In the genomic region with DNA sequence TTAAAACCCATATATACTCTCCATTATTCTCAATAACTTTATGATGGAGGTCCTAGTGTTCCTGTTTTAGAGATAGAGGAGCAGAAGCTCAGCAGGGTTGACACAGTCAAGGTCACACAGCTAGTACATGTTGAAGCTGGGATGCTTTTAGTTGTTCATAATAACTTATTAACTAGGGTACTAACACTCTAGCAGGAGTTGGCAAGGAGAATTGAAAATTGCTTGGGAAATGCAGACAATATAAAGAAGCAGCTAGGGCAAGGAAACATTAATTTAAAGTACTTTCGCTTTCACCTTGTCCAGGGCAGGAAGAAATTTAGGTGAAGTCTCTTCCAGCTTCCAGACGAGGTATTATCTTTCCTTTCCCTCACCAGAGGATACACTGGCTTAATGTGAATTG, we compare ENCODE assay signal across 24 cellular contexts.
DNase-seq lines count a peak whose midpoint lies in the region; ATAC-seq, FAIRE-seq and TF ChIP-seq lines count a peak whose summit lies in the region.
"Had no signal": no experiment of that assay in that cellular context is flagged by ENCODE, and none has a peak within 500 bp of the region (broad histone marks: within the 10 kb centered on the region; RNA-seq: fewer than 3 reads in every experiment).

No MANE protein-coding gene starts in this region.

- no peaks in the 10 kb centered on the region for H3K36me3 ChIP-seq in ACC112 (ENCODE audit: insufficient read depth, low read length)
- no peaks in the 10 kb centered on the region for H3K36me3 ChIP-seq in HepG2 (replicated peaks in 1 of 2; ENCODE audit: control insufficient read depth in 1 of 2, insufficient read depth in 2 of 2, low read length in 2 of 2)
- H3K36me3 ChIP-seq in CD8-positive, alpha-beta memory T cell (ENCODE audit: insufficient read depth, low read length), result no peaks in the 10 kb centered on the region
- H3K36me3 ChIP-seq: ascending aorta, gastrocnemius medialis, right atrium auricular region had no signal

- no peaks in the 10 kb centered on the region for H3K27me3 ChIP-seq in ACC112 (ENCODE audit: insufficient read depth, low read length)
- no peaks in the 10 kb centered on the region for H3K27me3 ChIP-seq in HepG2 (ENCODE audit: control insufficient read depth in 1 of 2, insufficient read depth in 2 of 2, low read length in 2 of 2)
- H3K27me3 ChIP-seq in CD8-positive, alpha-beta memory T cell (ENCODE audit: insufficient read depth, low read length, poor library complexity, severe bottlenecking), result no peaks in the 10 kb centered on the region
- H3K27me3 ChIP-seq: ascending aorta, gastrocnemius medialis, right atrium auricular region had no signal

- 9% methylated on average over 2 of the region's 2 CpGs for WGBS in HepG2 (ENCODE audit: low lambda C conversion rate)

- TF ChIP-seq RAD21 in HepG2 (CRISPR knock-in tag; IDR thresholded peaks at IDR 0.05), result no peak

- POLR2A ChIA-PET in HepG2 (lab: Yijun Ruan, JAX), result no interaction called here
- POLR2A ChIA-PET in CD8-positive, alpha-beta memory T cell (lab: Charles Lee), result no interaction called here

- H4K20me1 ChIP-seq in HepG2 (ENCODE audit: insufficient read depth, low read length), result no peaks in the 10 kb centered on the region

- H3K4me1 Mint-ChIP-seq in IgD-negative memory B cell, result peaks cover 14 to 18% (median 17%) of the 10 kb centered on the region in 3 donors
- H3K4me1 Mint-ChIP-seq in central memory CD8-positive, alpha-beta T cell, result peaks cover 5% of the 10 kb centered on the region
- peaks cover 6 to 16% (median 9%) of the 10 kb centered on the region in 3 donors for H3K4me1 Mint-ChIP-seq in CD8-positive, alpha-beta memory T cell

- peaks cover 0 to 2% (median 0%) of the 10 kb centered on the region in 3 donors for H3K9me3 Mint-ChIP-seq in IgD-negative memory B cell
- H3K9me3 Mint-ChIP-seq in central memory CD8-positive, alpha-beta T cell, result no peaks in the 10 kb centered on the region
- no peaks in the 10 kb centered on the region for H3K9me3 Mint-ChIP-seq in CD8-positive, alpha-beta memory T cell

- no peak overlapping the region for H3K9ac ChIP-seq in HepG2 (ENCODE audit: insufficient read depth, low read depth, low read length)

- no peak for TF ChIP-seq CTCF in HepG2 (CRISPR knock-in tag; IDR thresholded peaks at IDR 0.05)

- peak overlapping the region; percentile 23 for H2AFZ ChIP-seq in ACC112 (ENCODE audit: low read length, unreplicated experiment)
- no peak overlapping the region for H2AFZ ChIP-seq in HepG2 (ENCODE audit: low read length)

- no peak overlapping the region for H3K4me2 ChIP-seq in HepG2 (ENCODE audit: low read depth, low read length)

- peaks cover 2% of the 10 kb centered on the region for H3K27me3 Mint-ChIP-seq in IgD-negative memory B cell
- H3K27me3 Mint-ChIP-seq in central memory CD8-positive, alpha-beta T cell, result no peaks in the 10 kb centered on the region
- H3K27me3 Mint-ChIP-seq in CD8-positive, alpha-beta memory T cell, result peaks cover 0 to 1% of the 10 kb centered on the region in 2 donors

- no peak for FAIRE-seq in HepG2 (lab: Jason Lieb, UNC)
- FAIRE-seq: HTR-8/SVneo had no signal

- CTCF ChIA-PET in HepG2 (lab: Yijun Ruan, JAX; ENCODE audit: low intra/inter-chr PET ratio, low total read pairs), result no interaction called here
- CTCF ChIA-PET in CD8-positive, alpha-beta memory T cell (lab: Charles Lee), result interaction anchor here (1.1 kb wide), 1 partner anchor 11 kb away, joined by 3 read pairs; no protein-coding TSS in a partner anchor

- H3K4me3 ChIP-seq in ACC112 (ENCODE audit: low read depth, low read length), result peak overlapping the region; percentile 38; the same call in 1 of the 2 replicates
- no peak overlapping the region for H3K4me3 ChIP-seq in HepG2 (replicated peaks in 1 of 3; ENCODE audit: insufficient read depth in 1 of 3, low read depth in 2 of 3, low read length in 3 of 3)
- no peak overlapping the region for H3K4me3 ChIP-seq in CD8-positive, alpha-beta memory T cell (ENCODE audit: low read length)
- H3K4me3 ChIP-seq: ascending aorta, gastrocnemius medialis, right atrium auricular region had no signal

- no peak overlapping the region for H3K27ac ChIP-seq in ACC112 (ENCODE audit: low read depth, low read length)
- no peak overlapping the region for H3K27ac ChIP-seq in HepG2 (ENCODE audit: extremely low read length, insufficient read depth, low read length)
- no peak overlapping the region for H3K27ac ChIP-seq in CD8-positive, alpha-beta memory T cell (ENCODE audit: low read depth, low read length)
- H3K27ac ChIP-seq: ascending aorta, gastrocnemius medialis, right atrium auricular region had no signal

- in situ Hi-C loops in HepG2 (cut with HindIII; ENCODE audit: extremely low pct_ligation_motif_present, low pct_unique_long_range_greater_than_20kb), result no loop called here

- peaks cover 3% of the 10 kb centered on the region for H3K4me1 ChIP-seq in ACC112 (ENCODE audit: control insufficient read depth, insufficient read depth, low read length, unreplicated experiment)
- no peaks in the 10 kb centered on the region for H3K4me1 ChIP-seq in HepG2 (ENCODE audit: insufficient read depth, low read length)
- H3K4me1 ChIP-seq in CD8-positive, alpha-beta memory T cell (ENCODE audit: insufficient read depth, low read length), result no peaks in the 10 kb centered on the region

- H3K9me3 ChIP-seq in HepG2 (ENCODE audit: low read length), result no peaks in the 10 kb centered on the region
- no peaks in the 10 kb centered on the region for H3K9me3 ChIP-seq in CD8-positive, alpha-beta memory T cell (ENCODE audit: low read length)
- H3K9me3 ChIP-seq: ascending aorta, gastrocnemius medialis, right atrium auricular region had no signal

- no peak for DNase-seq in central memory CD8-positive, alpha-beta T cell (ENCODE audit: low spot score in 2 of 2)
- DNase-seq in HepG2 (ENCODE audit: low spot score) (no peak), UCSD-AML1 (lab: John Stamatoyannopoulos, UW; ENCODE audit: unreplicated experiment) (no peak), AG08395 (ENCODE audit: low spot score) (no peak)
- no peak for DNase-seq in CD8-positive, alpha-beta memory T cell
- DNase-seq: ACHN; activated CD4-positive, CD25-positive, alpha-beta regulatory T cell treated with anti-CD3 and anti-CD28 coated beads, Interleukin-2, amount 50 U/mL, for 72 hours; activated naive CD4-positive, alpha-beta T cell treated with anti-CD3 and anti-CD28 coated beads, Interleukin-2, amount 50 U/mL, for 16 hours; central memory CD4-positive, alpha-beta T cell; gastrocnemius medialis; islet precursor cell; mesenchymal stem cell; NCI-H1048; NCI-H1930; SHP77 treated with DMSO at 0.1 percent for 48 hours; stimulated activated CD4-positive, alpha-beta T cell treated with anti-CD3 and anti-CD28 coated beads, Interleukin-15, amount 100 ng/mL, for 24 hours had no signal

- peaks cover 6% of the 10 kb centered on the region for H3K36me3 Mint-ChIP-seq in IgD-negative memory B cell
- H3K36me3 Mint-ChIP-seq in central memory CD8-positive, alpha-beta T cell (ENCODE audit: insufficient read depth), result no peaks in the 10 kb centered on the region
- H3K36me3 Mint-ChIP-seq in CD8-positive, alpha-beta memory T cell, result peaks cover 0 to 1% (median 0%) of the 10 kb centered on the region in 3 donors
- H3K36me3 Mint-ChIP-seq: CD14-positive monocyte had no signal

- BruUV-seq in HepG2 (replicated peaks; lab: Mats Ljungman, UMichigan), result no TSS peak

- no peak for TF ChIP-seq EP300 in HepG2 (IDR thresholded peaks at IDR 0.05; ENCODE audit: low read depth in 2 of 2, low read length in 2 of 2)
- no peak for TF ChIP-seq EP300 in HepG2 (CRISPR knock-in tag; IDR thresholded peaks at IDR 0.05; ENCODE audit: borderline replicate concordance)

- no peak for TF ChIP-seq POLR2A in HepG2 (IDR thresholded peaks at IDR 0.05; ENCODE audit: insufficient read depth in 1 of 2, low read depth in 2 of 2, low read length in 2 of 2)

- H3K79me2 ChIP-seq in ACC112 (ENCODE audit: control insufficient read depth, insufficient read depth, low read length, unreplicated experiment) (no peaks in the 10 kb centered on the region), HepG2 (ENCODE audit: insufficient read depth, low read length) (no peaks in the 10 kb centered on the region)

- no peak overlapping the region for H3K27ac Mint-ChIP-seq in IgD-negative memory B cell
- peak overlapping the region; percentile 35 for H3K27ac Mint-ChIP-seq in central memory CD8-positive, alpha-beta T cell (ENCODE audit: low read depth)
- no peak overlapping the region for H3K27ac Mint-ChIP-seq in CD8-positive, alpha-beta memory T cell

- intact Hi-C loops in HepG2 (cut with micrococcal nuclease; ENCODE audit: unreplicated experiment), result no loop called here

- peak overlapping the region; percentile 35 to 91 (median 62) for H3K4me3 Mint-ChIP-seq in IgD-negative memory B cell
- peak overlapping the region; percentile 16 for H3K4me3 Mint-ChIP-seq in central memory CD8-positive, alpha-beta T cell
- peak overlapping the region in 2 of 7 donors; percentile 43 to 76 for H3K4me3 Mint-ChIP-seq in CD8-positive, alpha-beta memory T cell
- H3K4me3 Mint-ChIP-seq: CD14-positive monocyte had no signal

- no peak for ATAC-seq in central memory CD8-positive, alpha-beta T cell (replicated peaks; ENCODE audit: extremely low read depth, poor library complexity, severe bottlenecking)
- ATAC-seq in HepG2, result peak; percentile 52; the same call in 1 of the 3 replicates
- no peak for ATAC-seq in HG03159 (IDR thresholded peaks at IDR 0.05; ENCODE audit: unreplicated experiment)
- ATAC-seq: esophagus mucosa, gastrocnemius medialis had no signal

TF ChIP-seq in HepG2, 621 proteins besides CTCF, POLR2A, EP300 and RAD21 (continues in another document):
- no peak for TF ChIP-seq ARNT2 (CRISPR knock-in tag; IDR thresholded peaks at IDR 0.05; ENCODE audit: low read depth)
- TF ChIP-seq, protein P1, sequence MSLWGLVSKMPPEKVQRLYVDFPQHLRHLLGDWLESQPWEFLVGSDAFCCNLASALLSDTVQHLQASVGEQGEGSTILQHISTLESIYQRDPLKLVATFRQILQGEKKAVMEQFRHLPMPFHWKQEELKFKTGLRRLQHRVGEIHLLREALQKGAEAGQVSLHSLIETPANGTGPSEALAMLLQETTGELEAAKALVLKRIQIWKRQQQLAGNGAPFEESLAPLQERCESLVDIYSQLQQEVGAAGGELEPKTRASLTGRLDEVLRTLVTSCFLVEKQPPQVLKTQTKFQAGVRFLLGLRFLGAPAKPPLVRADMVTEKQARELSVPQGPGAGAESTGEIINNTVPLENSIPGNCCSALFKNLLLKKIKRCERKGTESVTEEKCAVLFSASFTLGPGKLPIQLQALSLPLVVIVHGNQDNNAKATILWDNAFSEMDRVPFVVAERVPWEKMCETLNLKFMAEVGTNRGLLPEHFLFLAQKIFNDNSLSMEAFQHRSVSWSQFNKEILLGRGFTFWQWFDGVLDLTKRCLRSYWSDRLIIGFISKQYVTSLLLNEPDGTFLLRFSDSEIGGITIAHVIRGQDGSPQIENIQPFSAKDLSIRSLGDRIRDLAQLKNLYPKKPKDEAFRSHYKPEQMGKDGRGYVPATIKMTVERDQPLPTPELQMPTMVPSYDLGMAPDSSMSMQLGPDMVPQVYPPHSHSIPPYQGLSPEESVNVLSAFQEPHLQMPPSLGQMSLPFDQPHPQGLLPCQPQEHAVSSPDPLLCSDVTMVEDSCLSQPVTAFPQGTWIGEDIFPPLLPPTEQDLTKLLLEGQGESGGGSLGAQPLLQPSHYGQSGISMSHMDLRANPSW (CRISPR knock-in tag; IDR thresholded peaks at IDR 0.05; ENCODE audit: borderline replicate concordance), result no peak
- no peak for TF ChIP-seq NR2F2 (IDR thresholded peaks at IDR 0.05; ENCODE audit: borderline replicate concordance, low read depth)
- TF ChIP-seq ZMAT3 (CRISPR knock-in tag; conservative IDR thresholded peaks at IDR 0.05), result no peak
